1 cellular context compared by ENCODE assay signal in genomic region chr1:208268541-208269337, GRCh38.
TF ChIP-seq lines count a peak whose summit lies in the region.

No MANE protein-coding gene starts in this region.

TF ChIP-seq in IMR-90, 13 proteins besides CTCF, POLR2A, EP300 and RAD21 (continued from another document):
- TF ChIP-seq MAFK (IDR thresholded peaks at IDR 0.05; ENCODE audit: low read depth, low read length): no peak
- no peak for TF ChIP-seq MXI1 (IDR thresholded peaks at IDR 0.05; ENCODE audit: borderline replicate concordance, low read depth, low read length)
